ENCODE assay signal across 17 cellular contexts in genomic region chr3:31790516-31791148, GRCh38.
"Had no signal": no experiment of that assay in that cellular context is flagged by ENCODE, and none has a peak within 500 bp of the region (broad histone marks: within the 10 kb centered on the region; RNA-seq: fewer than 3 reads in every experiment).

No MANE protein-coding gene starts in this region.

- H3K9me3 Mint-ChIP-seq: activated naive CD4-positive, alpha-beta T cell treated with anti-CD3 and anti-CD28 coated beads for 36 hours; activated T-helper 2 cell treated with anti-CD3 and anti-CD28 coated beads, Interferon-gamma antibody, Interleukin-2, Interleukin-4, amounts not matched to agents 10 μg/mL and 5 μg/mL and 100 μg/mL, durations not matched to agents 14 hours and 24 hours and 36 hours; effector memory CD8-positive, alpha-beta T cell; neural progenitor cell; stimulated activated naive CD8-positive, alpha-beta T cell treated with anti-CD3 and anti-CD28 coated beads, Interleukin-15, amount 100 ng/mL, for 72 hours had no signal

- H3K27ac ChIP-seq: breast epithelium, neural progenitor cell, ovary, thoracic aorta, upper lobe of right lung had no signal

- H3K9me3 ChIP-seq: breast epithelium, ovary, thoracic aorta, upper lobe of right lung had no signal

- H2AFZ ChIP-seq: neural progenitor cell had no signal

- DNase-seq: activated CD4-positive, alpha-beta T cell treated with anti-CD3 and anti-CD28 coated beads, Interleukin-2, amount 10 ng/mL, durations not matched to agents 7 days and 5 days; activated naive CD4-positive, alpha-beta T cell treated with anti-CD3 and anti-CD28 coated beads for 36 hours; activated naive CD8-positive, alpha-beta T cell treated with anti-CD3 and anti-CD28 coated beads, Interleukin-2, amount 50 U/mL, for 24 hours; aorta; dermis blood vessel endothelial cell; effector memory CD8-positive, alpha-beta T cell; foreskin melanocyte; kidney glomerular epithelial cell; ovary; stimulated activated naive CD8-positive, alpha-beta T cell treated with anti-CD3 and anti-CD28 coated beads, Interleukin-15, amount 100 ng/mL, for 72 hours; upper lobe of right lung had no signal

- H3K4me1 ChIP-seq: breast epithelium, neural progenitor cell, upper lobe of right lung had no signal

- H3K27me3 Mint-ChIP-seq: activated CD4-positive, alpha-beta T cell treated with anti-CD3 and anti-CD28 coated beads, Interleukin-2, amount 10 ng/mL, durations not matched to agents 7 days and 5 days; activated naive CD8-positive, alpha-beta T cell treated with anti-CD3 and anti-CD28 coated beads, Interleukin-2, amount 50 U/mL, for 24 hours; stimulated activated naive CD8-positive, alpha-beta T cell treated with anti-CD3 and anti-CD28 coated beads, Interleukin-15, amount 100 ng/mL, for 72 hours had no signal

- H3K4me3 ChIP-seq: breast epithelium, neural progenitor cell, ovary, thoracic aorta, upper lobe of right lung had no signal

- H3K36me3 ChIP-seq: breast epithelium, neural progenitor cell, ovary, thoracic aorta, upper lobe of right lung had no signal

- H3K36me3 Mint-ChIP-seq: neural progenitor cell had no signal

- H3K4me2 ChIP-seq: neural progenitor cell had no signal

- H3K27me3 ChIP-seq: breast epithelium, neural progenitor cell, ovary, upper lobe of right lung had no signal

- H3K9ac ChIP-seq: neural progenitor cell had no signal

- ATAC-seq: activated naive CD8-positive, alpha-beta T cell treated with anti-CD3 and anti-CD28 coated beads, Interleukin-2, amount 50 U/mL, for 24 hours; effector memory CD8-positive, alpha-beta T cell; sciatic nerve; stimulated activated naive CD8-positive, alpha-beta T cell treated with anti-CD3 and anti-CD28 coated beads, Interleukin-15, amount 100 ng/mL, for 72 hours; upper lobe of right lung had no signal

- H3K4me1 Mint-ChIP-seq: activated CD4-positive, alpha-beta T cell treated with anti-CD3 and anti-CD28 coated beads, Interleukin-2, amount 10 ng/mL, durations not matched to agents 7 days and 5 days; activated naive CD8-positive, alpha-beta T cell treated with anti-CD3 and anti-CD28 coated beads, Interleukin-2, amount 50 U/mL, for 24 hours; stimulated activated naive CD8-positive, alpha-beta T cell treated with anti-CD3 and anti-CD28 coated beads, Interleukin-15, amount 100 ng/mL, for 72 hours had no signal

- H3K4me3 Mint-ChIP-seq: activated CD4-positive, alpha-beta T cell treated with anti-CD3 and anti-CD28 coated beads, Interleukin-2, amount 10 ng/mL, durations not matched to agents 7 days and 5 days; activated naive CD4-positive, alpha-beta T cell treated with anti-CD3 and anti-CD28 coated beads for 36 hours; activated naive CD8-positive, alpha-beta T cell treated with anti-CD3 and anti-CD28 coated beads, Interleukin-2, amount 50 U/mL, for 24 hours; effector memory CD8-positive, alpha-beta T cell; mesothelial cell of epicardium; neural progenitor cell; stimulated activated naive CD8-positive, alpha-beta T cell treated with anti-CD3 and anti-CD28 coated beads, Interleukin-15, amount 100 ng/mL, for 72 hours had no signal

- H3K27ac Mint-ChIP-seq: activated CD4-positive, alpha-beta T cell treated with anti-CD3 and anti-CD28 coated beads, Interleukin-2, amount 10 ng/mL, durations not matched to agents 7 days and 5 days; activated naive CD4-positive, alpha-beta T cell treated with anti-CD3 and anti-CD28 coated beads for 36 hours; activated naive CD8-positive, alpha-beta T cell treated with anti-CD3 and anti-CD28 coated beads, Interleukin-2, amount 50 U/mL, for 24 hours; activated T-helper 2 cell treated with anti-CD3 and anti-CD28 coated beads, Interferon-gamma antibody, Interleukin-2, Interleukin-4, amounts not matched to agents 10 μg/mL and 5 μg/mL and 100 μg/mL, durations not matched to agents 14 hours and 24 hours and 36 hours; effector memory CD8-positive, alpha-beta T cell; mesothelial cell of epicardium; neural progenitor cell; stimulated activated naive CD8-positive, alpha-beta T cell treated with anti-CD3 and anti-CD28 coated beads, Interleukin-15, amount 100 ng/mL, for 72 hours had no signal
